ENCODE assay signal across 24 cellular contexts in genomic region chr3:52910823-52911222, GRCh38. TPM values are rescaled to one million over a fixed set of nuclear protein-coding genes. Genes with fewer than 3 reads are reported as not detected.
A peak's percentile ranks its signal among the peaks of the same experiment; 100 is the strongest.
DNase-seq lines count a peak whose midpoint lies in the region; ATAC-seq and TF ChIP-seq lines count a peak whose summit lies in the region.
"Had no signal": no experiment of that assay in that cellular context is flagged by ENCODE, and none has a peak within 500 bp of the region (broad histone marks: within the 10 kb centered on the region; RNA-seq: fewer than 3 reads in every experiment).

No MANE protein-coding gene starts in this region.

- WGBS in body of pancreas, 2 donors, result 33 to 43% methylated on average over 6 of the region's 6 CpGs

- no peaks in the 10 kb centered on the region for H3K9me3 ChIP-seq in body of pancreas
- H3K9me3 ChIP-seq: BE2C, BLaER1 had no signal

- intact Hi-C loops in body of pancreas (cut with DNase I), result no loop called here

- H3K4me1 ChIP-seq in body of pancreas, result peaks cover 36% of the 10 kb centered on the region
- H3K4me1 ChIP-seq: BE2C, BLaER1 had no signal

- no peak for TF ChIP-seq POLR2A in body of pancreas (IDR thresholded peaks at IDR 0.05)

- no peaks in the 10 kb centered on the region for H3K36me3 ChIP-seq in body of pancreas (replicated peaks in 1 of 2; ENCODE audit: insufficient read depth in 1 of 2, low read depth in 2 of 2)
- H3K36me3 ChIP-seq: BE2C had no signal

- no peaks in the 10 kb centered on the region for H3K9me3 Mint-ChIP-seq in activated T-cell treated with anti-CD3 and anti-CD28 coated beads, Interleukin-2, amount 50 U/mL, for 24 hours
- H3K9me3 Mint-ChIP-seq in activated T-cell treated with anti-CD3 and anti-CD28 coated beads, Interleukin-2, amount 50 U/mL, for 72 hours, result no peaks in the 10 kb centered on the region
- H3K9me3 Mint-ChIP-seq in activated T-helper 17 cell treated with anti-CD3 and anti-CD28 coated beads, Interleukin-2, amount 50 U/mL, for 72 hours, result no peaks in the 10 kb centered on the region
- H3K9me3 Mint-ChIP-seq: CD14-positive monocyte; CD4-positive, CD25-positive, alpha-beta regulatory T cell; CD8-positive, alpha-beta memory T cell had no signal

- peak overlapping the region; percentile 7 to 71 (median 40) for H3K27ac ChIP-seq in body of pancreas
- H3K27ac ChIP-seq: BLaER1 had no signal

- DNase-seq in activated T-cell treated with anti-CD3 and anti-CD28 coated beads, Interleukin-2, amount 50 U/mL, for 24 hours, result no peak
- no peak for DNase-seq in activated T-cell treated with anti-CD3 and anti-CD28 coated beads, Interleukin-2, amount 50 U/mL, for 72 hours
- DNase-seq in body of pancreas, result no peak
- DNase-seq in stimulated activated CD4-positive, alpha-beta T cell treated with anti-CD3 and anti-CD28 coated beads, Interleukin-12 subunit alpha, Interleukin-12 subunit beta, amount 100 ng/mL, for 4 hours, result no peak
- DNase-seq: 8988T; ACHN; BE2C; C1 segment of cervical spinal cord; CD4-positive, alpha-beta memory T cell; CD4-positive, CD25-positive, alpha-beta regulatory T cell; CD8-positive, alpha-beta memory T cell; COR-L47; DMS 273 treated with DMSO at 0.1 percent for 48 hours; DMS153; DMS53; DMS79; DND-41; EL; GDM1 had no signal

- ATAC-seq in activated T-cell treated with anti-CD3 and anti-CD28 coated beads, Interleukin-2, amount 50 U/mL, for 72 hours (replicated peaks in 1 of 2), result no peak
- ATAC-seq in activated T-helper 17 cell treated with anti-CD3 and anti-CD28 coated beads, Interleukin-2, amount 50 U/mL, for 72 hours (replicated peaks), result no peak
- ATAC-seq in body of pancreas (peak; percentile 19), HG02763 (IDR thresholded peaks at IDR 0.05; ENCODE audit: unreplicated experiment) (no peak)
- ATAC-seq: GM12878 had no signal

- peaks cover 8% of the 10 kb centered on the region for H3K4me1 Mint-ChIP-seq in activated T-cell treated with anti-CD3 and anti-CD28 coated beads, Interleukin-2, amount 50 U/mL, for 24 hours (ENCODE audit: low read depth)
- H3K4me1 Mint-ChIP-seq in activated T-cell treated with anti-CD3 and anti-CD28 coated beads, Interleukin-2, amount 50 U/mL, for 72 hours (ENCODE audit: low read depth), result no peaks in the 10 kb centered on the region
- H3K4me1 Mint-ChIP-seq in activated T-helper 17 cell treated with anti-CD3 and anti-CD28 coated beads, Interleukin-2, amount 50 U/mL, for 72 hours, result no peaks in the 10 kb centered on the region
- H3K4me1 Mint-ChIP-seq: CD4-positive, alpha-beta memory T cell; CD8-positive, alpha-beta memory T cell had no signal

- no peak overlapping the region for H3K4me3 ChIP-seq in body of pancreas
- H3K4me3 ChIP-seq: BLaER1, GM12878 had no signal

- no peaks in the 10 kb centered on the region for H3K27me3 Mint-ChIP-seq in activated T-cell treated with anti-CD3 and anti-CD28 coated beads, Interleukin-2, amount 50 U/mL, for 24 hours
- H3K27me3 Mint-ChIP-seq in activated T-cell treated with anti-CD3 and anti-CD28 coated beads, Interleukin-2, amount 50 U/mL, for 72 hours (ENCODE audit: low read depth), result no peaks in the 10 kb centered on the region
- no peaks in the 10 kb centered on the region for H3K27me3 Mint-ChIP-seq in activated T-helper 17 cell treated with anti-CD3 and anti-CD28 coated beads, Interleukin-2, amount 50 U/mL, for 72 hours
- H3K27me3 Mint-ChIP-seq: CD4-positive, alpha-beta memory T cell; CD4-positive, CD25-positive, alpha-beta regulatory T cell; CD8-positive, alpha-beta memory T cell had no signal

- no peak for TF ChIP-seq CTCF in body of pancreas (IDR thresholded peaks at IDR 0.05)

- H3K27ac Mint-ChIP-seq in activated T-cell treated with anti-CD3 and anti-CD28 coated beads, Interleukin-2, amount 50 U/mL, for 24 hours, result peak overlapping the region; percentile 11
- no peak overlapping the region for H3K27ac Mint-ChIP-seq in activated T-cell treated with anti-CD3 and anti-CD28 coated beads, Interleukin-2, amount 50 U/mL, for 72 hours
- peak overlapping the region; percentile 85 for H3K27ac Mint-ChIP-seq in activated T-helper 17 cell treated with anti-CD3 and anti-CD28 coated beads, Interleukin-2, amount 50 U/mL, for 72 hours
- H3K27ac Mint-ChIP-seq: CD14-positive monocyte; CD4-positive, CD25-positive, alpha-beta regulatory T cell had no signal

- peaks cover 86% of the 10 kb centered on the region for H3K36me3 Mint-ChIP-seq in activated T-cell treated with anti-CD3 and anti-CD28 coated beads, Interleukin-2, amount 50 U/mL, for 24 hours (ENCODE audit: low read depth)
- H3K36me3 Mint-ChIP-seq in activated T-cell treated with anti-CD3 and anti-CD28 coated beads, Interleukin-2, amount 50 U/mL, for 72 hours (ENCODE audit: insufficient read depth in 2 of 2), result peaks cover 0 to 3% of the 10 kb centered on the region in 2 donors
- peaks cover 96% of the 10 kb centered on the region for H3K36me3 Mint-ChIP-seq in activated T-helper 17 cell treated with anti-CD3 and anti-CD28 coated beads, Interleukin-2, amount 50 U/mL, for 72 hours (ENCODE audit: low read depth)

- H3K4me3 Mint-ChIP-seq in activated T-cell treated with anti-CD3 and anti-CD28 coated beads, Interleukin-2, amount 50 U/mL, for 24 hours, result no peak overlapping the region
- H3K4me3 Mint-ChIP-seq in activated T-cell treated with anti-CD3 and anti-CD28 coated beads, Interleukin-2, amount 50 U/mL, for 72 hours, result no peak overlapping the region
- no peak overlapping the region for H3K4me3 Mint-ChIP-seq in activated T-helper 17 cell treated with anti-CD3 and anti-CD28 coated beads, Interleukin-2, amount 50 U/mL, for 72 hours
- H3K4me3 Mint-ChIP-seq: CD14-positive monocyte; CD4-positive, alpha-beta memory T cell; CD4-positive, CD25-positive, alpha-beta regulatory T cell; CD8-positive, alpha-beta memory T cell had no signal

- no peaks in the 10 kb centered on the region for H3K27me3 ChIP-seq in body of pancreas
- H3K27me3 ChIP-seq: BE2C, BLaER1 had no signal

RNA-seq across cellular contexts. Expression of gene STIMATE, which starts 13.5 kb away (rescaled TPM):
- total RNA-seq in activated T-cell treated with anti-CD3 and anti-CD28 coated beads, Interleukin-2, amount 50 U/mL, for 72 hours, result 10 to 100 TPM; 34.4 to 40.8 TPM
- 10 to 100 TPM; 13.6 to 39.0 TPM for total RNA-seq in activated T-helper 17 cell treated with anti-CD3 and anti-CD28 coated beads, Interleukin-2, amount 50 U/mL, for 72 hours
- total RNA-seq in body of pancreas, result 10 to 100 TPM; 13.0 to 63.0 TPM
